In the genomic region with DNA sequence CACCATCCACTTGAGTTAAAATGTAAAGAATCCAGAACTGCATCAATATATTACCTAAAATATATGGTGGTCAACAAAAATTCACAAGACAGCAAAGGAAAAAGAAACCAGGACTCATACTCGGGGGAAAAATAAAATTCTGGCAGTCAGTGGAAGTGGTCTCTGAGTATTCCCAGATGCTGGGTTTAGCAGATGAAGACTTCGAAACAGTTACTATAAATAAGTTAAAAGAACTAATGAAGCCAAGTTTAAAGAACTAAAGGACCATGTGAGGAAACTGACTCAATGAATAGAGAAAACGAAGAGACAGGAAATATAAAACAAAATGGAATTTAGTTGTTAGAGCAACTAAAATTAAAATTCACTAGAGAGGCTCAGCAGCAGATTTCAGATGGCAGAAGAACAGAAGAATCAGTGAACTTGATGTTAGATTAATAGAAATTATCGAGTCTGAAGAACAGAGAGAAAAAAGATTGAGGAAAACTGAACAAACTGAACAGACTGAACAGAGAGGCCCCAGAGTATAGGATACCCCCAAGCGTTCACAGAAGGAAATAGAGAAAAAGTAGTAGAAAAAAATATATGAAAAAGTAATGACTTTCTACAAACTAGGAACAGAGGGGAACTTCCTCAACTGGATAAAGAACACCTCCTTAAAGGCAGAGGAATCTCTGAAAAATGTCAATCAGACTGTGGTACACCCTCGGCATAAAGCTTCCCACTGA, we compare ENCODE assay signal across 1 cellular context.
A peak's percentile ranks its signal among the peaks of the same experiment; 100 is the strongest.
TF ChIP-seq lines count a peak whose summit lies in the region.

No MANE protein-coding gene starts in this region.

TF ChIP-seq in HepG2, 621 proteins besides CTCF, POLR2A, EP300 and RAD21 (continues in another document):
- no peak for TF ChIP-seq BRCA1 (CRISPR knock-in tag; IDR thresholded peaks at IDR 0.05)
- no peak for TF ChIP-seq ZBTB1 (CRISPR knock-in tag; IDR thresholded peaks at IDR 0.05; ENCODE audit: borderline replicate concordance)
- no peak for TF ChIP-seq KAT8 (CRISPR knock-in tag; IDR thresholded peaks at IDR 0.05)
- TF ChIP-seq ONECUT2 (CRISPR knock-in tag; IDR thresholded peaks at IDR 0.05), result no peak
- TF ChIP-seq RAD51 (IDR thresholded peaks at IDR 0.05; ENCODE audit: borderline replicate concordance), result no peak
- no peak for TF ChIP-seq ZNF737 (CRISPR knock-in tag; IDR thresholded peaks at IDR 0.05; ENCODE audit: borderline replicate concordance)
- TF ChIP-seq IRF2 (CRISPR knock-in tag; IDR thresholded peaks at IDR 0.05), result no peak
- no peak for TF ChIP-seq ZNF317 (CRISPR knock-in tag; IDR thresholded peaks at IDR 0.05)
- no peak for TF ChIP-seq RORA (CRISPR knock-in tag; IDR thresholded peaks at IDR 0.05)
- TF ChIP-seq PHB2 (IDR thresholded peaks at IDR 0.05; ENCODE audit: partially characterized antibody), result no peak
- no peak for TF ChIP-seq SOX6 (IDR thresholded peaks at IDR 0.05)
- TF ChIP-seq SOX6 (CRISPR knock-in tag; IDR thresholded peaks at IDR 0.05), result no peak
- TF ChIP-seq ZNF841 (CRISPR knock-in tag; IDR thresholded peaks at IDR 0.05; ENCODE audit: borderline replicate concordance), result no peak
- TF ChIP-seq RBM39 (IDR thresholded peaks at IDR 0.05; ENCODE audit: low read depth, low read length, poor library complexity, severe bottlenecking), result no peak
- no peak for TF ChIP-seq PAF1 (CRISPR knock-in tag; IDR thresholded peaks at IDR 0.05)
- no peak for TF ChIP-seq RARA (CRISPR knock-in tag; IDR thresholded peaks at IDR 0.05)
- no peak for TF ChIP-seq HDAC2 (CRISPR knock-in tag; IDR thresholded peaks at IDR 0.05)
- TF ChIP-seq, protein P1, sequence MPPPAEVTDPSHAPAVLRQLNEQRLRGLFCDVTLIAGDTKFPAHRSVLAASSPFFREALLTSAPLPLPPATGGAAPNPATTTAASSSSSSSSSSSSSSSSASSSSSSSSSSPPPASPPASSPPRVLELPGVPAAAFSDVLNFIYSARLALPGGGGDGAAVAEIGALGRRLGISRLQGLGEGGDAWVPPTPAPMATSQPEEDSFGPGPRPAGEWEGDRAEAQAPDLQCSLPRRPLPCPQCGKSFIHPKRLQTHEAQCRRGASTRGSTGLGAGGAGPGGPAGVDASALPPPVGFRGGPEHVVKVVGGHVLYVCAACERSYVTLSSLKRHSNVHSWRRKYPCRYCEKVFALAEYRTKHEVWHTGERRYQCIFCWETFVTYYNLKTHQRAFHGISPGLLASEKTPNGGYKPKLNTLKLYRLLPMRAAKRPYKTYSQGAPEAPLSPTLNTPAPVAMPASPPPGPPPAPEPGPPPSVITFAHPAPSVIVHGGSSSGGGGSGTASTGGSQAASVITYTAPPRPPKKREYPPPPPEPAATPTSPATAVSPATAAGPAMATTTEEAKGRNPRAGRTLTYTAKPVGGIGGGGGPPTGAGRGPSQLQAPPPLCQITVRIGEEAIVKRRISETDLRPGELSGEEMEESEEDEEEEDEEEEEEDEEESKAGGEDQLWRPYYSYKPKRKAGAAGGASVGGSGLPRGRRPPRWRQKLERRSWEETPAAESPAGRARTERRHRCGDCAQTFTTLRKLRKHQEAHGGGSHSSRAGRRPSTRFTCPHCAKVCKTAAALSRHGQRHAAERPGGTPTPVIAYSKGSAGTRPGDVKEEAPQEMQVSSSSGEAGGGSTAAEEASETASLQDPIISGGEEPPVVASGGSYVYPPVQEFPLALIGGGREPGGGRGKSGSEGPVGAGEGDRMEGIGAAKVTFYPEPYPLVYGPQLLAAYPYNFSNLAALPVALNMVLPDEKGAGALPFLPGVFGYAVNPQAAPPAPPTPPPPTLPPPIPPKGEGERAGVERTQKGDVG (CRISPR knock-in tag; IDR thresholded peaks at IDR 0.05; ENCODE audit: borderline replicate concordance), result no peak
- TF ChIP-seq, protein P2, sequence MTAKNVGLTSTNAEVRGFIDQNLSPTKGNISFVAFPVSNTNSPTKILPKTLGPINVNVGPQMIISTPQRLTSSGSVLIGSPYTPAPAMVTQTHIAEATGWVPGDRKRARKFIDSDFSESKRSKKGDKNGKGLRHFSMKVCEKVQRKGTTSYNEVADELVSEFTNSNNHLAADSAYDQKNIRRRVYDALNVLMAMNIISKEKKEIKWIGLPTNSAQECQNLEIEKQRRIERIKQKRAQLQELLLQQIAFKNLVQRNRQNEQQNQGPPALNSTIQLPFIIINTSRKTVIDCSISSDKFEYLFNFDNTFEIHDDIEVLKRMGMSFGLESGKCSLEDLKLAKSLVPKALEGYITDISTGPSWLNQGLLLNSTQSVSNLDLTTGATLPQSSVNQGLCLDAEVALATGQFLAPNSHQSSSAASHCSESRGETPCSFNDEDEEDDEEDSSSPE (CRISPR knock-in tag; IDR thresholded peaks at IDR 0.05), result no peak
- 0 out of 2 replicates have a peak, but pooled peaks have one; percentile 1 for TF ChIP-seq AKAP8 (CRISPR knock-in tag; IDR thresholded peaks at IDR 0.05)
- TF ChIP-seq GFI1 (CRISPR knock-in tag; IDR thresholded peaks at IDR 0.05; ENCODE audit: borderline replicate concordance), result peak; percentile 15; the same call in 1 of the 2 replicates
- TF ChIP-seq ZNF253 (CRISPR knock-in tag; IDR thresholded peaks at IDR 0.05; ENCODE audit: borderline replicate concordance), result no peak
- no peak for TF ChIP-seq ZNF205 (CRISPR knock-in tag; IDR thresholded peaks at IDR 0.05)
- TF ChIP-seq, protein P3, sequence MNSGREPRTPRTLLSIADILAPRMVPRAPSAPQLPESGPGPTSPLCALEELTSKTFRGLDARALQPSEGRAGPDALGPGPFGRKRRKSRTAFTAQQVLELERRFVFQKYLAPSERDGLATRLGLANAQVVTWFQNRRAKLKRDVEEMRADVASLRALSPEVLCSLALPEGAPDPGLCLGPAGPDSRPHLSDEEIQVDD (CRISPR knock-in tag; IDR thresholded peaks at IDR 0.05; ENCODE audit: borderline replicate concordance), result no peak
- TF ChIP-seq CREB1 (IDR thresholded peaks at IDR 0.05), result no peak
- no peak for TF ChIP-seq CREB1 (CRISPR knock-in tag; IDR thresholded peaks at IDR 0.05)
- TF ChIP-seq, protein P4, sequence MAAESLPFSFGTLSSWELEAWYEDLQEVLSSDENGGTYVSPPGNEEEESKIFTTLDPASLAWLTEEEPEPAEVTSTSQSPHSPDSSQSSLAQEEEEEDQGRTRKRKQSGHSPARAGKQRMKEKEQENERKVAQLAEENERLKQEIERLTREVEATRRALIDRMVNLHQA (CRISPR knock-in tag; IDR thresholded peaks at IDR 0.05), result no peak
- no peak for TF ChIP-seq ZNF224 (CRISPR knock-in tag; IDR thresholded peaks at IDR 0.05)
- no peak for TF ChIP-seq MED1 (CRISPR knock-in tag; IDR thresholded peaks at IDR 0.05)
- TF ChIP-seq, protein P5, sequence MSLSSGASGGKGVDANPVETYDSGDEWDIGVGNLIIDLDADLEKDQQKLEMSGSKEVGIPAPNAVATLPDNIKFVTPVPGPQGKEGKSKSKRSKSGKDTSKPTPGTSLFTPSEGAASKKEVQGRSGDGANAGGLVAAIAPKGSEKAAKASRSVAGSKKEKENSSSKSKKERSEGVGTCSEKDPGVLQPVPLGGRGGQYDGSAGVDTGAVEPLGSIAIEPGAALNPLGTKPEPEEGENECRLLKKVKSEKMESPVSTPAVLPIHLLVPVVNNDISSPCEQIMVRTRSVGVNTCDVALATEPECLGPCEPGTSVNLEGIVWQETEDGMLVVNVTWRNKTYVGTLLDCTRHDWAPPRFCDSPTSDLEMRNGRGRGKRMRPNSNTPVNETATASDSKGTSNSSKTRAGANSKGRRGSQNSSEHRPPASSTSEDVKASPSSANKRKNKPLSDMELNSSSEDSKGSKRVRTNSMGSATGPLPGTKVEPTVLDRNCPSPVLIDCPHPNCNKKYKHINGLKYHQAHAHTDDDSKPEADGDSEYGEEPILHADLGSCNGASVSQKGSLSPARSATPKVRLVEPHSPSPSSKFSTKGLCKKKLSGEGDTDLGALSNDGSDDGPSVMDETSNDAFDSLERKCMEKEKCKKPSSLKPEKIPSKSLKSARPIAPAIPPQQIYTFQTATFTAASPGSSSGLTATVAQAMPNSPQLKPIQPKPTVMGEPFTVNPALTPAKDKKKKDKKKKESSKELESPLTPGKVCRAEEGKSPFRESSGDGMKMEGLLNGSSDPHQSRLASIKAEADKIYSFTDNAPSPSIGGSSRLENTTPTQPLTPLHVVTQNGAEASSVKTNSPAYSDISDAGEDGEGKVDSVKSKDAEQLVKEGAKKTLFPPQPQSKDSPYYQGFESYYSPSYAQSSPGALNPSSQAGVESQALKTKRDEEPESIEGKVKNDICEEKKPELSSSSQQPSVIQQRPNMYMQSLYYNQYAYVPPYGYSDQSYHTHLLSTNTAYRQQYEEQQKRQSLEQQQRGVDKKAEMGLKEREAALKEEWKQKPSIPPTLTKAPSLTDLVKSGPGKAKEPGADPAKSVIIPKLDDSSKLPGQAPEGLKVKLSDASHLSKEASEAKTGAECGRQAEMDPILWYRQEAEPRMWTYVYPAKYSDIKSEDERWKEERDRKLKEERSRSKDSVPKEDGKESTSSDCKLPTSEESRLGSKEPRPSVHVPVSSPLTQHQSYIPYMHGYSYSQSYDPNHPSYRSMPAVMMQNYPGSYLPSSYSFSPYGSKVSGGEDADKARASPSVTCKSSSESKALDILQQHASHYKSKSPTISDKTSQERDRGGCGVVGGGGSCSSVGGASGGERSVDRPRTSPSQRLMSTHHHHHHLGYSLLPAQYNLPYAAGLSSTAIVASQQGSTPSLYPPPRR (CRISPR knock-in tag; IDR thresholded peaks at IDR 0.05; ENCODE audit: borderline replicate concordance), result no peak
- no peak for TF ChIP-seq JUN (CRISPR knock-in tag; IDR thresholded peaks at IDR 0.05)
- TF ChIP-seq, protein P6, sequence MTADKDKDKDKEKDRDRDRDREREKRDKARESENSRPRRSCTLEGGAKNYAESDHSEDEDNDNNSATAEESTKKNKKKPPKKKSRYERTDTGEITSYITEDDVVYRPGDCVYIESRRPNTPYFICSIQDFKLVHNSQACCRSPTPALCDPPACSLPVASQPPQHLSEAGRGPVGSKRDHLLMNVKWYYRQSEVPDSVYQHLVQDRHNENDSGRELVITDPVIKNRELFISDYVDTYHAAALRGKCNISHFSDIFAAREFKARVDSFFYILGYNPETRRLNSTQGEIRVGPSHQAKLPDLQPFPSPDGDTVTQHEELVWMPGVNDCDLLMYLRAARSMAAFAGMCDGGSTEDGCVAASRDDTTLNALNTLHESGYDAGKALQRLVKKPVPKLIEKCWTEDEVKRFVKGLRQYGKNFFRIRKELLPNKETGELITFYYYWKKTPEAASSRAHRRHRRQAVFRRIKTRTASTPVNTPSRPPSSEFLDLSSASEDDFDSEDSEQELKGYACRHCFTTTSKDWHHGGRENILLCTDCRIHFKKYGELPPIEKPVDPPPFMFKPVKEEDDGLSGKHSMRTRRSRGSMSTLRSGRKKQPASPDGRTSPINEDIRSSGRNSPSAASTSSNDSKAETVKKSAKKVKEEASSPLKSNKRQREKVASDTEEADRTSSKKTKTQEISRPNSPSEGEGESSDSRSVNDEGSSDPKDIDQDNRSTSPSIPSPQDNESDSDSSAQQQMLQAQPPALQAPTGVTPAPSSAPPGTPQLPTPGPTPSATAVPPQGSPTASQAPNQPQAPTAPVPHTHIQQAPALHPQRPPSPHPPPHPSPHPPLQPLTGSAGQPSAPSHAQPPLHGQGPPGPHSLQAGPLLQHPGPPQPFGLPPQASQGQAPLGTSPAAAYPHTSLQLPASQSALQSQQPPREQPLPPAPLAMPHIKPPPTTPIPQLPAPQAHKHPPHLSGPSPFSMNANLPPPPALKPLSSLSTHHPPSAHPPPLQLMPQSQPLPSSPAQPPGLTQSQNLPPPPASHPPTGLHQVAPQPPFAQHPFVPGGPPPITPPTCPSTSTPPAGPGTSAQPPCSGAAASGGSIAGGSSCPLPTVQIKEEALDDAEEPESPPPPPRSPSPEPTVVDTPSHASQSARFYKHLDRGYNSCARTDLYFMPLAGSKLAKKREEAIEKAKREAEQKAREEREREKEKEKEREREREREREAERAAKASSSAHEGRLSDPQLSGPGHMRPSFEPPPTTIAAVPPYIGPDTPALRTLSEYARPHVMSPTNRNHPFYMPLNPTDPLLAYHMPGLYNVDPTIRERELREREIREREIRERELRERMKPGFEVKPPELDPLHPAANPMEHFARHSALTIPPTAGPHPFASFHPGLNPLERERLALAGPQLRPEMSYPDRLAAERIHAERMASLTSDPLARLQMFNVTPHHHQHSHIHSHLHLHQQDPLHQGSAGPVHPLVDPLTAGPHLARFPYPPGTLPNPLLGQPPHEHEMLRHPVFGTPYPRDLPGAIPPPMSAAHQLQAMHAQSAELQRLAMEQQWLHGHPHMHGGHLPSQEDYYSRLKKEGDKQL (CRISPR knock-in tag; IDR thresholded peaks at IDR 0.05; ENCODE audit: low read depth), result no peak
- no peak for TF ChIP-seq GABPB1 (CRISPR knock-in tag; IDR thresholded peaks at IDR 0.05)
- no peak for TF ChIP-seq TSC22D2 (CRISPR knock-in tag; IDR thresholded peaks at IDR 0.05; ENCODE audit: borderline replicate concordance)
- TF ChIP-seq ZBTB3 (CRISPR knock-in tag; IDR thresholded peaks at IDR 0.05; ENCODE audit: borderline replicate concordance, low read depth), result no peak
- no peak for TF ChIP-seq ZNF30 (CRISPR knock-in tag; IDR thresholded peaks at IDR 0.05)
- TF ChIP-seq, protein P7, sequence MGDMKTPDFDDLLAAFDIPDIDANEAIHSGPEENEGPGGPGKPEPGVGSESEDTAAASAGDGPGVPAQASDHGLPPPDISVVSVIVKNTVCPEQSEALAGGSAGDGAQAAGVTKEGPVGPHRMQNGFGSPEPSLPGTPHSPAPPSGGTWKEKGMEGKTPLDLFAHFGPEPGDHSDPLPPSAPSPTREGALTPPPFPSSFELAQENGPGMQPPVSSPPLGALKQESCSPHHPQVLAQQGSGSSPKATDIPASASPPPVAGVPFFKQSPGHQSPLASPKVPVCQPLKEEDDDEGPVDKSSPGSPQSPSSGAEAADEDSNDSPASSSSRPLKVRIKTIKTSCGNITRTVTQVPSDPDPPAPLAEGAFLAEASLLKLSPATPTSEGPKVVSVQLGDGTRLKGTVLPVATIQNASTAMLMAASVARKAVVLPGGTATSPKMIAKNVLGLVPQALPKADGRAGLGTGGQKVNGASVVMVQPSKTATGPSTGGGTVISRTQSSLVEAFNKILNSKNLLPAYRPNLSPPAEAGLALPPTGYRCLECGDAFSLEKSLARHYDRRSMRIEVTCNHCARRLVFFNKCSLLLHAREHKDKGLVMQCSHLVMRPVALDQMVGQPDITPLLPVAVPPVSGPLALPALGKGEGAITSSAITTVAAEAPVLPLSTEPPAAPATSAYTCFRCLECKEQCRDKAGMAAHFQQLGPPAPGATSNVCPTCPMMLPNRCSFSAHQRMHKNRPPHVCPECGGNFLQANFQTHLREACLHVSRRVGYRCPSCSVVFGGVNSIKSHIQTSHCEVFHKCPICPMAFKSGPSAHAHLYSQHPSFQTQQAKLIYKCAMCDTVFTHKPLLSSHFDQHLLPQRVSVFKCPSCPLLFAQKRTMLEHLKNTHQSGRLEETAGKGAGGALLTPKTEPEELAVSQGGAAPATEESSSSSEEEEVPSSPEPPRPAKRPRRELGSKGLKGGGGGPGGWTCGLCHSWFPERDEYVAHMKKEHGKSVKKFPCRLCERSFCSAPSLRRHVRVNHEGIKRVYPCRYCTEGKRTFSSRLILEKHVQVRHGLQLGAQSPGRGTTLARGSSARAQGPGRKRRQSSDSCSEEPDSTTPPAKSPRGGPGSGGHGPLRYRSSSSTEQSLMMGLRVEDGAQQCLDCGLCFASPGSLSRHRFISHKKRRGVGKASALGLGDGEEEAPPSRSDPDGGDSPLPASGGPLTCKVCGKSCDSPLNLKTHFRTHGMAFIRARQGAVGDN (CRISPR knock-in tag; IDR thresholded peaks at IDR 0.05), result no peak
- peak; percentile 4 for TF ChIP-seq ASH2L (IDR thresholded peaks at IDR 0.05; ENCODE audit: insufficient read length, low read depth, low read length)
- no peak for TF ChIP-seq MTF2 (CRISPR knock-in tag; IDR thresholded peaks at IDR 0.05; ENCODE audit: borderline replicate concordance)
